21 cellular contexts compared by ENCODE assay signal in the genomic region with DNA sequence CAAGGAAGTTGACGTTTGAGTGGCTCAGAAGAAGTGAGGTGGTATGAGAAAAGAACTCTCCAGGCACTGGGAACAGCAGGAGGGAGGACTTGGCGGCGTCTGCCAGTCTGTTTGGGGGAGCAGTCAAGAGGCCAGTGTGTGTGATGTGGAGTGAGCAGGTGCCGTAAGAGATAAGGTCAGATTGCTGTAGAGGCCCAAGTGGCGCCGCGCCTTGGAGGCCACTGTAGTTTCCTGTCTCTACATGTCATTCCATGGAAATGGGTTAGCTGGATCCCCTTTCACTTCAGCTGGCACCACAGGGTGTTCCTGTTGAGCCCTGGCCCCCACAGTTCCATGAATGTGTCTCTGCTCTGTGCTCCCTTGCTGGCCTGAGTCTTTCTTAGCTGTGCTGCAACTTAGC.
"Had no signal": no experiment of that assay in that cellular context is flagged by ENCODE, and none has a peak within 500 bp of the region (broad histone marks: within the 10 kb centered on the region; RNA-seq: fewer than 3 reads in every experiment).

No MANE protein-coding gene starts in this region.

- H3K9me3 ChIP-seq: colonic mucosa, ovary, prostate gland had no signal

- ATAC-seq: activated CD8-positive, alpha-beta memory T cell treated with anti-CD3 and anti-CD28 coated beads, Interleukin-2, amount 10 ng/mL, durations not matched to agents 7 days and 5 days; activated CD8-positive, alpha-beta T cell treated with anti-CD3 and anti-CD28 coated beads for 36 hours; natural killer cell had no signal

- H3K36me3 Mint-ChIP-seq: mesothelial cell of epicardium had no signal

- H3K4me1 Mint-ChIP-seq: activated CD8-positive, alpha-beta memory T cell treated with anti-CD3 and anti-CD28 coated beads, Interleukin-2, amount 10 ng/mL, durations not matched to agents 7 days and 5 days; activated naive CD4-positive, alpha-beta T cell treated with anti-CD3 and anti-CD28 coated beads, Interleukin-2, amount 10 ng/mL, durations not matched to agents 7 days and 5 days; natural killer cell had no signal

- H3K27ac ChIP-seq: colonic mucosa, epithelial cell of prostate, ovary, prostate gland, spleen, thoracic aorta had no signal

- H3K36me3 ChIP-seq: colonic mucosa, ovary, prostate gland, spleen, thoracic aorta had no signal

- H3K4me3 Mint-ChIP-seq: activated CD8-positive, alpha-beta memory T cell treated with anti-CD3 and anti-CD28 coated beads, Interleukin-2, amount 10 ng/mL, durations not matched to agents 7 days and 5 days; activated CD8-positive, alpha-beta T cell treated with anti-CD3 and anti-CD28 coated beads for 36 hours; activated naive CD4-positive, alpha-beta T cell treated with anti-CD3 and anti-CD28 coated beads, Interleukin-2, amount 10 ng/mL, durations not matched to agents 7 days and 5 days; mesothelial cell of epicardium; natural killer cell had no signal

- H3K4me1 ChIP-seq: colonic mucosa, prostate gland had no signal

- H3K27me3 ChIP-seq: colonic mucosa, ovary, spleen had no signal

- H3K27ac Mint-ChIP-seq: activated CD8-positive, alpha-beta memory T cell treated with anti-CD3 and anti-CD28 coated beads, Interleukin-2, amount 10 ng/mL, durations not matched to agents 7 days and 5 days; activated CD8-positive, alpha-beta T cell treated with anti-CD3 and anti-CD28 coated beads for 36 hours; activated naive CD4-positive, alpha-beta T cell treated with anti-CD3 and anti-CD28 coated beads, Interleukin-2, amount 10 ng/mL, durations not matched to agents 7 days and 5 days; mesothelial cell of epicardium; natural killer cell had no signal

- DNase-seq: activated CD4-positive, alpha-beta T cell treated with anti-CD3 and anti-CD28 coated beads for 48 hours; activated CD4-positive, CD25-positive, alpha-beta regulatory T cell; activated CD8-positive, alpha-beta memory T cell treated with anti-CD3 and anti-CD28 coated beads, Interleukin-2, amount 10 ng/mL, durations not matched to agents 7 days and 5 days; activated CD8-positive, alpha-beta T cell treated with anti-CD3 and anti-CD28 coated beads for 36 hours; activated effector memory CD4-positive, alpha-beta T cell treated with anti-CD3 and anti-CD28 coated beads, Interleukin-2, amount 50 U/mL, for 16 hours; activated naive CD4-positive, alpha-beta T cell treated with anti-CD3 and anti-CD28 coated beads, Interleukin-2, amount 10 ng/mL, durations not matched to agents 7 days and 5 days; activated T-cell treated with anti-CD3 and anti-CD28 coated beads for 4 hours; amygdala; colonic mucosa; foreskin fibroblast; kidney; natural killer cell; ovary; spleen; stimulated activated CD4-positive, alpha-beta T cell treated with anti-CD3 and anti-CD28 coated beads, Interleukin-4, amount 100 ng/mL, for 24 hours; stimulated activated naive CD4-positive, alpha-beta T cell treated with Interleukin-2 at 50 U/mL for 16 hours; T-helper 1 cell had no signal

- H3K4me3 ChIP-seq: colonic mucosa, ovary, prostate gland, spleen, thoracic aorta had no signal
